Comparison of ENCODE assay signal across 24 cellular contexts in the genomic region with DNA sequence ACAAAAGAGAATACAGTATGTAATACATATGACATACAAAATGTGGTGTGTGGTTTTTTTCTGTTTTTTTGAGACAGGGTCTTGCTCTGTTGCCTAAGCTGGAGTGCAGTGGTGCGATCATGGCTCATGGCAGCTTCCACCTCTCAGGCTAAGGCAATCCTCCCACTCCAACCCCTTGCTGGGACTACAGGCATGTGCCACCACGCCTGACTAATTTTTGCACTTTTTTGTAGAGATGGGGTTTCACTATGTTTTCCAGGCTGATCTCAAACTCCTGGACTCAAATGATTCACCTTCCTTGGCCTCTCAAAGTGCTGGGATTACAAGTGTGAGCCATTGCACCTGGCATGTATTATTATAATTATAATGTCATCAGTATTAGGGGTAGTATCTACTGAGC. TPM values are rescaled to one million over a fixed set of nuclear protein-coding genes. Genes with fewer than 3 reads are reported as not detected.
DNase-seq lines count a peak whose midpoint lies in the region; ATAC-seq, FAIRE-seq and TF ChIP-seq lines count a peak whose summit lies in the region.
"Had no signal": no experiment of that assay in that cellular context is flagged by ENCODE, and none has a peak within 500 bp of the region (broad histone marks: within the 10 kb centered on the region; RNA-seq: fewer than 3 reads in every experiment).

No MANE protein-coding gene starts in this region.

- peaks cover 64% of the 10 kb centered on the region for H3K4me1 Mint-ChIP-seq in CD14-positive monocyte
- H3K4me1 Mint-ChIP-seq: activated CD8-positive, alpha-beta memory T cell treated with anti-CD3 and anti-CD28 coated beads, Interleukin-2, amount 10 ng/mL, durations not matched to agents 7 days and 5 days; CD4-positive, CD25-positive, alpha-beta regulatory T cell; stimulated activated effector memory CD8-positive, alpha-beta T cell treated with anti-CD3 and anti-CD28 coated beads, Interleukin-12 subunit alpha, Interleukin-12 subunit beta, amount 100 ng/mL, for 72 hours had no signal

- peak; percentile 6 for ATAC-seq in GM19463 (IDR thresholded peaks at IDR 0.05; ENCODE audit: unreplicated experiment)
- ATAC-seq in HG02885 (IDR thresholded peaks at IDR 0.05; ENCODE audit: poor library complexity, unreplicated experiment), result peak; percentile 29
- ATAC-seq in GM18519 (IDR thresholded peaks at IDR 0.05; ENCODE audit: low FRiP score, unreplicated experiment), result no peak
- ATAC-seq: activated CD8-positive, alpha-beta memory T cell treated with anti-CD3 and anti-CD28 coated beads, Interleukin-2, amount 10 ng/mL, durations not matched to agents 7 days and 5 days; stimulated activated effector memory CD8-positive, alpha-beta T cell treated with anti-CD3 and anti-CD28 coated beads, Interleukin-12 subunit alpha, Interleukin-12 subunit beta, amount 100 ng/mL, for 72 hours had no signal

- H3K27ac Mint-ChIP-seq in CD14-positive monocyte, result peak overlapping the region; percentile 93 to 98 (median 95)
- H3K27ac Mint-ChIP-seq: activated CD8-positive, alpha-beta memory T cell treated with anti-CD3 and anti-CD28 coated beads, Interleukin-2, amount 10 ng/mL, durations not matched to agents 7 days and 5 days; stimulated activated effector memory CD8-positive, alpha-beta T cell treated with anti-CD3 and anti-CD28 coated beads, Interleukin-12 subunit alpha, Interleukin-12 subunit beta, amount 100 ng/mL, for 72 hours had no signal

- H3K9me3 Mint-ChIP-seq in CD14-positive monocyte, result peaks cover 0 to 4% (median 0%) of the 10 kb centered on the region in 7 donors
- H3K9me3 Mint-ChIP-seq: CD4-positive, CD25-positive, alpha-beta regulatory T cell; stimulated activated effector memory CD8-positive, alpha-beta T cell treated with anti-CD3 and anti-CD28 coated beads, Interleukin-12 subunit alpha, Interleukin-12 subunit beta, amount 100 ng/mL, for 72 hours had no signal

- no peak for DNase-seq in CD14-positive monocyte (ENCODE audit: low spot score)
- peak; percentile 23 for DNase-seq in bronchial epithelial cell (ENCODE audit: low read depth)
- DNase-seq in central memory CD4-positive, alpha-beta T cell, result no peak
- no peak for DNase-seq in NK-92 treated with Interleukin-12 subunit alpha and Interleukin-12 subunit beta, amount 100 ng/mL, for 24 hours (lab: John Stamatoyannopoulos, UW)
- no peak for DNase-seq in UCSD-AML1 (lab: John Stamatoyannopoulos, UW; ENCODE audit: unreplicated experiment)
- DNase-seq: activated CD8-positive, alpha-beta memory T cell treated with anti-CD3 and anti-CD28 coated beads, Interleukin-2, amount 10 ng/mL, durations not matched to agents 7 days and 5 days; activated effector memory CD4-positive, alpha-beta T cell treated with Interleukin-2 at 50 U/mL for 16 hours; amniotic stem cell; CD4-positive, CD25-positive, alpha-beta regulatory T cell; effector CD4-positive, alpha-beta T cell; esophagus squamous epithelium; NCI-H2171; NCI-H69; PC-9; retina; SK-N-SH; T-helper 9 cell; transverse colon had no signal

- H3K36me3 Mint-ChIP-seq in CD14-positive monocyte, result peaks cover 14 to 36% of the 10 kb centered on the region in 2 donors

- no peak for FAIRE-seq in bronchial epithelial cell (lab: Jason Lieb, UNC)
- FAIRE-seq: H54 had no signal

- no peak overlapping the region for H3K4me3 Mint-ChIP-seq in CD14-positive monocyte
- H3K4me3 Mint-ChIP-seq: activated CD8-positive, alpha-beta memory T cell treated with anti-CD3 and anti-CD28 coated beads, Interleukin-2, amount 10 ng/mL, durations not matched to agents 7 days and 5 days; CD4-positive, CD25-positive, alpha-beta regulatory T cell; stimulated activated effector memory CD8-positive, alpha-beta T cell treated with anti-CD3 and anti-CD28 coated beads, Interleukin-12 subunit alpha, Interleukin-12 subunit beta, amount 100 ng/mL, for 72 hours had no signal

- H3K36me3 ChIP-seq in bronchial epithelial cell (ENCODE audit: control insufficient read depth, insufficient read depth, low read length), result no peaks in the 10 kb centered on the region
- H3K36me3 ChIP-seq: neutrophil had no signal

- H3K4me3 ChIP-seq in bronchial epithelial cell (ENCODE audit: low read depth, low read length), result no peak overlapping the region
- H3K4me3 ChIP-seq: esophagus squamous epithelium, PC-9, transverse colon had no signal

- intact Hi-C loops in CD14-positive monocyte (cut with micrococcal nuclease), result no loop called here

- no peak for TF ChIP-seq CTCF in CD14-positive monocyte (IDR thresholded peaks at IDR 0.05)
- TF ChIP-seq CTCF in bronchial epithelial cell (IDR thresholded peaks at IDR 0.05; ENCODE audit: insufficient read depth, low read length, severe bottlenecking), result no peak

- no peaks in the 10 kb centered on the region for H3K27me3 ChIP-seq in bronchial epithelial cell (ENCODE audit: control insufficient read depth, insufficient read depth, low read length)
- H3K27me3 ChIP-seq: esophagus squamous epithelium, neutrophil, transverse colon had no signal

- no peaks in the 10 kb centered on the region for H3K27me3 Mint-ChIP-seq in CD14-positive monocyte (ENCODE audit: low read depth in 3 of 3)
- H3K27me3 Mint-ChIP-seq: activated CD8-positive, alpha-beta memory T cell treated with anti-CD3 and anti-CD28 coated beads, Interleukin-2, amount 10 ng/mL, durations not matched to agents 7 days and 5 days; CD4-positive, CD25-positive, alpha-beta regulatory T cell had no signal

RNA-seq across cellular contexts. Expression of a gene that starts 38.9 kb away (rescaled TPM):
- 10 to 100 TPM in 1 of 2 donors, 1 to 10 TPM in 1; 7.7 to 12.9 TPM for polyA plus RNA-seq in CD14-positive monocyte
- total RNA-seq in bronchial epithelial cell, result 10.5 and 14.6 TPM in 2 replicates

RNA-seq across cellular contexts. Expression of a gene that starts 39.0 kb away (rescaled TPM):
- polyA plus RNA-seq in CD14-positive monocyte, result 10 to 100 TPM; 24.0 to 25.8 TPM
- 3.9 and 10.4 TPM in 2 replicates for total RNA-seq in bronchial epithelial cell

RNA-seq across cellular contexts. Expression of a gene that starts 52.9 kb away (rescaled TPM):
- polyA plus RNA-seq in CD14-positive monocyte, result not detected
- 0.26 and 0.38 TPM in 2 replicates for total RNA-seq in bronchial epithelial cell
- total RNA-seq: CD4-positive, CD25-positive, alpha-beta regulatory T cell had no signal

RNA-seq across cellular contexts. Expression of a gene that starts 58.8 kb away (rescaled TPM):
- polyA plus RNA-seq in CD14-positive monocyte, result 10 to 100 TPM in 1 of 2 donors, 1 to 10 TPM in 1; 8.9 to 13.4 TPM
- 7.2 and 10.5 TPM in 2 replicates for total RNA-seq in bronchial epithelial cell
